ENCODE assay signal across 8 cellular contexts in the genomic region with DNA sequence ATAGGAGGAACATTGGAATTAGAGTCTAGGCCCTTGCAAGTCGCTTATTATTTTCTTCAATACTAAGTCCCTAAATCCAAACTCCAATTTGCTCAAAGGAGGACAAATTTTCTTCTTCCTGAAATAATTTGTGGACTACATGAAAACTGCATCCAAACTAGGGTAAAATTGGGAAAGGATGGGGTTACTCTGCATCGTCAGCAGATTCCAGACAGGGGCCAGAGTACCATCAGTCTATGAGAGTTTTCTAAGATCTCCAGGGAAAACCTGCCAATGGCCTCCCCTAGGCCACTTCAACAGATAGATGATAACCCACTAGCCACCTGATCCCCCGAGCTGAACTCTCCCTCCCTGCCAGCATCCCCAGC. TPM values are rescaled to one million over a fixed set of nuclear protein-coding genes. Genes with fewer than 3 reads are reported as not detected.
DNase-seq lines count a peak whose midpoint lies in the region; ATAC-seq, FAIRE-seq and TF ChIP-seq lines count a peak whose summit lies in the region.

No MANE protein-coding gene starts in this region.

- no peak for TF ChIP-seq EP300 in transverse colon (IDR thresholded peaks at IDR 0.05; ENCODE audit: low read depth)

- no peaks in the 10 kb centered on the region for H4K20me1 ChIP-seq in astrocyte (ENCODE audit: insufficient read depth, low read length)

- no peaks in the 10 kb centered on the region for H3K4me1 Mint-ChIP-seq in activated naive CD4-positive, alpha-beta T cell treated with anti-CD3 and anti-CD28 coated beads for 36 hours (ENCODE audit: low read depth)
- peaks cover 4% of the 10 kb centered on the region for H3K4me1 Mint-ChIP-seq in astrocyte (ENCODE audit: low read depth, unreplicated experiment)
- no peaks in the 10 kb centered on the region for H3K4me1 Mint-ChIP-seq in memory B cell

- no peak overlapping the region for H3K9ac ChIP-seq in astrocyte (ENCODE audit: low read length)

- no peak for TF ChIP-seq POLR2A in transverse colon (IDR thresholded peaks at IDR 0.05)

- H3K4me1 ChIP-seq in astrocyte (ENCODE audit: insufficient read depth, low read length), result peaks cover 5% of the 10 kb centered on the region
- H3K4me1 ChIP-seq in transverse colon, result peaks cover 0 to 10% (median 0%) of the 10 kb centered on the region in 4 donors

- H3K79me2 ChIP-seq in astrocyte (ENCODE audit: insufficient read depth, low read length), result no peaks in the 10 kb centered on the region

- intact Hi-C loops in activated naive CD4-positive, alpha-beta T cell treated with anti-CD3 and anti-CD28 coated beads for 36 hours (cut with micrococcal nuclease), result no loop called here
- intact Hi-C loops in transverse colon (cut with DNase I; ENCODE audit: low total_unique reads), result no loop called here

- no peak overlapping the region for H3K27ac ChIP-seq in astrocyte (ENCODE audit: low read depth, low read length)
- H3K27ac ChIP-seq in transverse colon, result peak overlapping the region in 3 of 4 donors; percentile 66 to 67 (median 66)

- CTCF ChIA-PET in activated naive CD4-positive, alpha-beta T cell treated with anti-CD3 and anti-CD28 coated beads for 36 hours (lab: Charles Lee), result interaction anchor here (0.6 to 1.0 kb wide), 2 partner anchors 81 to 384 kb away, joined by 3 to 4 read pairs; no protein-coding TSS in a partner anchor

- H3K4me3 ChIP-seq in astrocyte (ENCODE audit: insufficient read depth, low read depth, low read length), result no peak overlapping the region
- peak overlapping the region; percentile 26 to 54 (median 42) for H3K4me3 ChIP-seq in transverse colon

- DNase-seq in activated naive CD4-positive, alpha-beta T cell treated with anti-CD3 and anti-CD28 coated beads for 36 hours, result no peak
- no peak for DNase-seq in activated naive CD4-positive, alpha-beta T cell (lab: John Stamatoyannopoulos, UW)
- DNase-seq in astrocyte (ENCODE audit: low read depth) (no peak), memory B cell (ENCODE audit: low spot score in 2 of 2) (no peak), transverse colon (no peak), cerebellum (ENCODE audit: low spot score) (no peak), D721Med (ENCODE audit: insufficient read length, low spot score) (no peak)

- no peak overlapping the region for H3K27ac Mint-ChIP-seq in activated naive CD4-positive, alpha-beta T cell treated with anti-CD3 and anti-CD28 coated beads for 36 hours
- H3K27ac Mint-ChIP-seq in astrocyte (ENCODE audit: unreplicated experiment) (peak overlapping the region; percentile 26), memory B cell (no peak overlapping the region)

- H3K36me3 ChIP-seq in astrocyte (ENCODE audit: insufficient read depth, low read length) (no peaks in the 10 kb centered on the region), transverse colon (no peaks in the 10 kb centered on the region)

- no peak for TF ChIP-seq CTCF in astrocyte (IDR thresholded peaks at IDR 0.05; ENCODE audit: insufficient read depth, low read depth, low read length)
- no peak for TF ChIP-seq CTCF in transverse colon (IDR thresholded peaks at IDR 0.05)
- no peak for TF ChIP-seq CTCF in D721Med (IDR thresholded peaks at IDR 0.05; ENCODE audit: insufficient read depth, missing control alignments)

- peak overlapping the region; percentile 69 for H3K4me2 ChIP-seq in astrocyte (ENCODE audit: low read length)

- H3K4me3 Mint-ChIP-seq in activated naive CD4-positive, alpha-beta T cell treated with anti-CD3 and anti-CD28 coated beads for 36 hours, result peak overlapping the region; percentile 52
- H3K4me3 Mint-ChIP-seq in astrocyte (ENCODE audit: unreplicated experiment), result peak overlapping the region; percentile 70
- H3K4me3 Mint-ChIP-seq in memory B cell, result peak overlapping the region; percentile 63

- H3K27me3 Mint-ChIP-seq in activated naive CD4-positive, alpha-beta T cell treated with anti-CD3 and anti-CD28 coated beads for 36 hours (ENCODE audit: low read depth), result peaks cover 18% of the 10 kb centered on the region
- H3K27me3 Mint-ChIP-seq in astrocyte (ENCODE audit: low read depth, unreplicated experiment) (peaks cover 61% of the 10 kb centered on the region), memory B cell (peaks cover 10% of the 10 kb centered on the region)

- ATAC-seq in memory B cell (ENCODE audit: low read depth) (no peak), HG02763 (IDR thresholded peaks at IDR 0.05; ENCODE audit: unreplicated experiment) (no peak)

- no peaks in the 10 kb centered on the region for H3K36me3 Mint-ChIP-seq in activated naive CD4-positive, alpha-beta T cell treated with anti-CD3 and anti-CD28 coated beads for 36 hours (ENCODE audit: low read depth)
- H3K36me3 Mint-ChIP-seq in astrocyte (ENCODE audit: low read depth, unreplicated experiment) (peaks cover 1% of the 10 kb centered on the region), memory B cell (no peaks in the 10 kb centered on the region)

- H2AFZ ChIP-seq in astrocyte (ENCODE audit: low read depth, low read length), result no peak overlapping the region

- no peaks in the 10 kb centered on the region for H3K9me3 ChIP-seq in astrocyte (ENCODE audit: insufficient read depth, low read depth, low read length)
- no peaks in the 10 kb centered on the region for H3K9me3 ChIP-seq in transverse colon

- no peaks in the 10 kb centered on the region for H3K9me3 Mint-ChIP-seq in activated naive CD4-positive, alpha-beta T cell treated with anti-CD3 and anti-CD28 coated beads for 36 hours
- peaks cover 2% of the 10 kb centered on the region for H3K9me3 Mint-ChIP-seq in astrocyte (ENCODE audit: unreplicated experiment)
- H3K9me3 Mint-ChIP-seq in memory B cell, result peaks cover 4% of the 10 kb centered on the region

- FAIRE-seq in astrocyte (lab: Jason Lieb, UNC), result no peak
- FAIRE-seq in D721Med (lab: Jason Lieb, UNC), result no peak

- H3K27me3 ChIP-seq in astrocyte (ENCODE audit: insufficient read depth, low read length) (peaks cover 35% of the 10 kb centered on the region), transverse colon (peaks cover 54% of the 10 kb centered on the region)

- in situ Hi-C loops in transverse colon (cut with MboI; ENCODE audit: low pct_ligation_motif_present in 1 of 4, low pct_unique_long_range_greater_than_20kb in 1 of 4, low sequenced_read_pairs in 3 of 4), result no loop called here

- WGBS in transverse colon (ENCODE audit: low coverage in 1 of 2), 2 donors, result 59 to 83% methylated on average over 1 to 3 of the region's 3 CpGs

RNA-seq across cellular contexts. Expression of a gene that starts 0.5 kb away (rescaled TPM):
- under 1 TPM; 0.15 to 0.17 TPM for total RNA-seq in activated naive CD4-positive, alpha-beta T cell treated with anti-CD3 and anti-CD28 coated beads for 36 hours
- total RNA-seq in astrocyte, result 1.1 and 3.1 TPM in 2 replicates
- 10 to 100 TPM in 1 of 4 donors, 1 to 10 TPM in 3; 1.2 to 12.1 (median 2.5) TPM for total RNA-seq in transverse colon
- 0.82 TPM for total RNA-seq in cerebellum

RNA-seq across cellular contexts. Expression of a gene that starts 33.0 kb away (rescaled TPM):
- total RNA-seq in activated naive CD4-positive, alpha-beta T cell treated with anti-CD3 and anti-CD28 coated beads for 36 hours, result not detected
- total RNA-seq in astrocyte (0.20 TPM in 1 of 2 replicates, not detected in the other), transverse colon (not detected), cerebellum (1.00 TPM)

RNA-seq across cellular contexts. Expression of a gene that starts 52.3 kb away (rescaled TPM):
- under 1 TPM; 0.43 to 0.52 TPM for total RNA-seq in activated naive CD4-positive, alpha-beta T cell treated with anti-CD3 and anti-CD28 coated beads for 36 hours
- 0.07 and 0.20 TPM in 2 replicates for total RNA-seq in astrocyte
- total RNA-seq in transverse colon, result under 1 TPM in 2 of 4 donors, not detected in 2; 0.14 to 0.16 TPM
- total RNA-seq in cerebellum, result 27.9 TPM

Comparison
In these comparisons a context has a peak if more than half of its experiments do, and no peak if none do; other contexts are left out.
1. RNA of a gene that starts 52.3 kb away (total RNA-seq): 27.9 TPM in cerebellum (single experiment); 0.43 to 0.52 TPM in activated naive CD4-positive, alpha-beta T cell treated with anti-CD3 and anti-CD28 coated beads for 36 hours, 0.07 to 0.20 TPM in astrocyte and 0.14 to 0.16 TPM in transverse colon; every median in the first group is over 10 times any median in the second.
2. Peak in every context shown above with its lines, with median percentiles within 50 percentile points of each other: H3K4me3 Mint-ChIP-seq.